In the genomic region with DNA sequence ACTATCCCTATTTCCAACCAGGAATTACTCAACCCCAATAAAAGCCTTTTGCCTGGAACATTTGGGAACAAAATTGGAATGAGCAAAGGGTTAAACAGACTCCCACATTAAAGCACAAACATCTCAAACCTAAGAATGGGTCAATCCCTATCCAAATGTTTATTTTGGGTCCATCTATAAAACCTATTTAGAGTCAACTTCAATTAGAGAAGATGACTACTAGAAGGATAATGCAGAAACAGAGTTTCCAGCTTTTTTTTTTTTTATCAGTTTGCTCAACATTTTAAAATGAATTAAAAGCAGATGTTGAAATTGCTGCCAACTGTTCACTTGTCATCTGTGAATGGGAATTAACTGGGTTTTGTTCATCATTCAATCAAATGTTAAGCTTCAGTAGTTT, we compare ENCODE assay signal across 19 cellular contexts. TPM values are rescaled to one million over a fixed set of nuclear protein-coding genes. Genes with fewer than 3 reads are reported as not detected.
A peak's percentile ranks its signal among the peaks of the same experiment; 100 is the strongest.
DNase-seq lines count a peak whose midpoint lies in the region; ATAC-seq and TF ChIP-seq lines count a peak whose summit lies in the region.
"Had no signal": no experiment of that assay in that cellular context is flagged by ENCODE, and none has a peak within 500 bp of the region (broad histone marks: within the 10 kb centered on the region; RNA-seq: fewer than 3 reads in every experiment).

No MANE protein-coding gene starts in this region.

- in situ Hi-C loops in mammary epithelial cell (cut with MboI; ENCODE audit: low sequenced_read_pairs in 2 of 2), result no loop called here
- in situ Hi-C loops in GM13976 (cut with MboI; ENCODE audit: low sequenced_read_pairs, unreplicated experiment), result loop anchor here (10.0 kb wide), 1 partner anchor 192 kb away; no protein-coding TSS in a partner anchor

- H3K79me2 ChIP-seq in PC-3 (ENCODE audit: low read length) (peaks cover 9% of the 10 kb centered on the region), mammary epithelial cell (ENCODE audit: insufficient read depth, low read length) (peaks cover 9% of the 10 kb centered on the region)

- H3K27me3 ChIP-seq in left ventricle myocardium inferior (ENCODE audit: low read depth) (no peaks in the 10 kb centered on the region), PC-3 (ENCODE audit: low read length) (no peaks in the 10 kb centered on the region), subcutaneous abdominal adipose tissue (ENCODE audit: control insufficient read depth in 5 of 5, insufficient read depth in 4 of 5, low read length in 5 of 5) (no peaks in the 10 kb centered on the region), mammary epithelial cell (ENCODE audit: insufficient read depth, low read length) (no peaks in the 10 kb centered on the region)
- H3K27me3 ChIP-seq: uterus had no signal

- H3K9me3 ChIP-seq in left ventricle myocardium inferior (replicated peaks) (no peaks in the 10 kb centered on the region), PC-3 (ENCODE audit: low read length) (no peaks in the 10 kb centered on the region), subcutaneous abdominal adipose tissue (ENCODE audit: control insufficient read depth in 5 of 5, low read length in 5 of 5) (no peaks in the 10 kb centered on the region), mammary epithelial cell (replicated peaks; ENCODE audit: insufficient read depth, low read length) (no peaks in the 10 kb centered on the region)
- H3K9me3 ChIP-seq: uterus had no signal

- POLR2A ChIA-PET in PC-3 (lab: Charles Lee; ENCODE audit: unreplicated experiment), result interaction anchor here (0.6 kb wide), 1 partner anchor 170 kb away, joined by 5 read pairs; no protein-coding TSS in a partner anchor

- no peak overlapping the region for H3K4me3 ChIP-seq in left ventricle myocardium inferior
- H3K4me3 ChIP-seq in PC-3 (ENCODE audit: low read length), result no peak overlapping the region
- no peak overlapping the region for H3K4me3 ChIP-seq in subcutaneous abdominal adipose tissue (ENCODE audit: low read depth in 1 of 5, low read length in 5 of 5)
- no peak overlapping the region for H3K4me3 ChIP-seq in mammary epithelial cell (replicated peaks in 1 of 3; ENCODE audit: insufficient read depth in 1 of 3, low read depth in 2 of 3, low read length in 3 of 3)
- H3K4me3 ChIP-seq: K562, PC-9, uterus had no signal

- dilution Hi-C loops in mammary epithelial cell (cut with HindIII; ENCODE audit: low sequenced_read_pairs), result no loop called here

- no peaks in the 10 kb centered on the region for H4K20me1 ChIP-seq in PC-3 (ENCODE audit: low read length)
- no peaks in the 10 kb centered on the region for H4K20me1 ChIP-seq in mammary epithelial cell (ENCODE audit: insufficient read depth, low read length)

- H3F3A ChIP-seq in PC-3 (ENCODE audit: low read length, unreplicated experiment), result no peaks in the 10 kb centered on the region

- TF ChIP-seq CTCF in left ventricle myocardium inferior (IDR thresholded peaks at IDR 0.05; ENCODE audit: borderline replicate concordance) (no peak), PC-3 (conservative IDR thresholded peaks at IDR 0.05; ENCODE audit: low read depth, low read length) (no peak), mammary epithelial cell (conservative IDR thresholded peaks at IDR 0.05 in 1 of 2, IDR thresholded peaks at IDR 0.05 in 1 of 2; ENCODE audit: extremely low read depth in 1 of 2, insufficient read depth in 1 of 2, low read depth in 1 of 2, low read length in 2 of 2) (no peak), GM13976 (IDR thresholded peaks at IDR 0.05; ENCODE audit: borderline replicate concordance, control extremely low read depth, extremely low read depth, insufficient read depth, missing control alignments) (no peak)

- intact Hi-C loops in left ventricle myocardium inferior (cut with micrococcal nuclease), result loop anchor here (5.0 kb wide), 1 partner anchor 189 kb away; no protein-coding TSS in a partner anchor
- intact Hi-C loops in left cardiac atrium (cut with DNase I), result loop anchor here in 1 of 2 donors (10.0 kb wide), 1 partner anchor 332 kb away; no protein-coding TSS in a partner anchor
- intact Hi-C loops in PC-3 (cut with micrococcal nuclease), result no loop called here
- intact Hi-C loops in mammary epithelial cell (cut with micrococcal nuclease), result no loop called here

- peak overlapping the region; percentile 53 for H3K27ac ChIP-seq in left ventricle myocardium inferior (replicated peaks)
- no peak overlapping the region for H3K27ac ChIP-seq in PC-3 (ENCODE audit: low read length)
- peak overlapping the region; percentile 5 for H3K27ac ChIP-seq in subcutaneous abdominal adipose tissue (ENCODE audit: low read depth, low read length)
- no peak overlapping the region for H3K27ac ChIP-seq in mammary epithelial cell (ENCODE audit: insufficient read depth, low read depth, low read length)
- H3K27ac ChIP-seq: PC-9 had no signal

- H2AFZ ChIP-seq in PC-3 (ENCODE audit: low read length) (no peak overlapping the region), mammary epithelial cell (ENCODE audit: low read depth, low read length) (no peak overlapping the region)
- H2AFZ ChIP-seq: PC-9 had no signal

- H3K4me1 ChIP-seq in left ventricle myocardium inferior (peaks cover 41% of the 10 kb centered on the region), PC-3 (ENCODE audit: insufficient read depth, low read length) (peaks cover 27% of the 10 kb centered on the region), subcutaneous abdominal adipose tissue (ENCODE audit: control insufficient read depth in 5 of 5, insufficient read depth in 5 of 5, low read length in 5 of 5) (peaks cover 2 to 35% (median 27%) of the 10 kb centered on the region in 5 donors), mammary epithelial cell (ENCODE audit: insufficient read depth, low read length) (peaks cover 6% of the 10 kb centered on the region)

- ATAC-seq in left cardiac atrium, result no peak
- ATAC-seq in PC-3, result no peak
- ATAC-seq: K562 had no signal

- BruUV-seq in PC-3 (replicated peaks; lab: Mats Ljungman, UMichigan) (no TSS peak), mammary epithelial cell (replicated peaks; lab: Mats Ljungman, UMichigan) (no TSS peak)

- H3K4me2 ChIP-seq in PC-3 (ENCODE audit: low read length), result no peak overlapping the region
- no peak overlapping the region for H3K4me2 ChIP-seq in mammary epithelial cell (ENCODE audit: insufficient read depth, low read depth, low read length)
- H3K4me2 ChIP-seq: PC-9 had no signal

- H3K9me2 ChIP-seq in PC-3 (replicated peaks; ENCODE audit: low read length), result no peaks in the 10 kb centered on the region

- no peak overlapping the region for H3K9ac ChIP-seq in PC-3 (ENCODE audit: low read length)
- no peak overlapping the region for H3K9ac ChIP-seq in subcutaneous abdominal adipose tissue (ENCODE audit: low read length in 5 of 5)
- no peak overlapping the region for H3K9ac ChIP-seq in mammary epithelial cell (ENCODE audit: insufficient read depth, low read length)

- CTCF ChIA-PET in PC-3 (lab: Charles Lee), result interaction anchor here (0.6 to 1.0 kb wide), 4 partner anchors 60 to 776 kb away, joined by 3 to 6 read pairs (median 4); no protein-coding TSS in a partner anchor
- CTCF ChIA-PET in mammary epithelial cell (lab: Charles Lee; ENCODE audit: low non-redundant PET), result interaction anchor here (0.6 kb wide), 1 partner anchor 425 kb away, joined by 5 read pairs; no protein-coding TSS in a partner anchor

- H3K36me3 ChIP-seq in left ventricle myocardium inferior (no peaks in the 10 kb centered on the region), PC-3 (ENCODE audit: low read depth, low read length) (no peaks in the 10 kb centered on the region), subcutaneous abdominal adipose tissue (ENCODE audit: control insufficient read depth in 5 of 5, insufficient read depth in 5 of 5, low read length in 5 of 5) (no peaks in the 10 kb centered on the region), mammary epithelial cell (ENCODE audit: insufficient read depth, low read length) (no peaks in the 10 kb centered on the region)
- H3K36me3 ChIP-seq: uterus had no signal

- no peak for DNase-seq in left ventricle myocardium inferior
- DNase-seq in left cardiac atrium, result no peak
- peak; percentile 26 for DNase-seq in PC-3
- peak; percentile 91 for DNase-seq in fibroblast of peridontal ligament (ENCODE audit: extremely low read depth)
- no peak for DNase-seq in mammary epithelial cell
- no peak for DNase-seq in GM13976 (ENCODE audit: low spot score)
- DNase-seq in superior temporal gyrus (ENCODE audit: extremely low spot score), result no peak
- DNase-seq: activated CD4-positive, alpha-beta T cell treated with anti-CD3 and anti-CD28 coated beads for 1 hour; activated CD8-positive, alpha-beta memory T cell treated with anti-CD3 and anti-CD28 coated beads for 24 hours; activated naive CD8-positive, alpha-beta T cell treated with anti-CD3 and anti-CD28 coated beads, Interleukin-2, amount 10 ng/mL, durations not matched to agents 7 days and 5 days; cortex of kidney; DMS53; kidney glomerular epithelial cell; MV-4-11; PC-9; substantia nigra; uterus had no signal

RNA-seq across cellular contexts. Expression of a gene that starts 4.1 kb away (rescaled TPM):
- 35.9 TPM for total RNA-seq in left ventricle myocardium inferior
- 10 to 100 TPM; 30.6 to 32.5 TPM for total RNA-seq in left cardiac atrium
- 25.6 and 37.9 TPM in 2 replicates for total RNA-seq in PC-3 (2014; rRNA removed)
- total RNA-seq in mammary epithelial cell, result 10 to 100 TPM; 54.3 to 57.1 TPM
- polyA plus RNA-seq in mammary epithelial cell, result 17.8 TPM
- 17.3 TPM for polyA minus RNA-seq in mammary epithelial cell

Comparison
In these comparisons a context has a peak if more than half of its experiments do, and no peak if none do; other contexts are left out.
1. DNase-seq: peak in PC-3 (single experiment) and fibroblast of peridontal ligament (single experiment); none in left ventricle myocardium inferior (single experiment), left cardiac atrium (single experiment), mammary epithelial cell (single experiment), GM13976 (single experiment) and superior temporal gyrus (single experiment).
2. H3K27ac ChIP-seq: peak in left ventricle myocardium inferior (single experiment) and subcutaneous abdominal adipose tissue (single experiment); none in PC-3 (single experiment) and mammary epithelial cell (single experiment).